ENCODE assay signal across 2 cellular contexts in genomic region chr5:137802282-137803210, GRCh38.
TF ChIP-seq lines count a peak whose summit lies in the region.

No MANE protein-coding gene starts in this region.

TF ChIP-seq in liver, 16 proteins besides CTCF, POLR2A, EP300 and RAD21 (continued from another document):
- no peak for TF ChIP-seq ATF3 (IDR thresholded peaks at IDR 0.05)
- peak; percentile 45 for TF ChIP-seq YY1 (IDR thresholded peaks at IDR 0.05)
- no peak for TF ChIP-seq NR2F2 (IDR thresholded peaks at IDR 0.05)

TF ChIP-seq in HepG2, 621 proteins besides CTCF, POLR2A, EP300 and RAD21 (continued from another document):
- TF ChIP-seq ZNF615 (CRISPR knock-in tag; IDR thresholded peaks at IDR 0.05; ENCODE audit: borderline replicate concordance) (no peak), ZNF224 (CRISPR knock-in tag; IDR thresholded peaks at IDR 0.05) (no peak), AKAP8 (CRISPR knock-in tag; IDR thresholded peaks at IDR 0.05) (no peak), ZNF468 (CRISPR knock-in tag; IDR thresholded peaks at IDR 0.05) (no peak), CREBL2 (CRISPR knock-in tag; IDR thresholded peaks at IDR 0.05; ENCODE audit: borderline replicate concordance) (no peak), CHD2 (IDR thresholded peaks at IDR 0.05; ENCODE audit: low read depth, low read length) (no peak), KLF9 (CRISPR knock-in tag; IDR thresholded peaks at IDR 0.05; ENCODE audit: low read depth) (no peak), ZNF879 (CRISPR knock-in tag; IDR thresholded peaks at IDR 0.05) (no peak), KAT8 (CRISPR knock-in tag; IDR thresholded peaks at IDR 0.05) (no peak), MYC (CRISPR knock-in tag; IDR thresholded peaks at IDR 0.05; ENCODE audit: borderline replicate concordance) (no peak)
- TF ChIP-seq, protein P1, sequence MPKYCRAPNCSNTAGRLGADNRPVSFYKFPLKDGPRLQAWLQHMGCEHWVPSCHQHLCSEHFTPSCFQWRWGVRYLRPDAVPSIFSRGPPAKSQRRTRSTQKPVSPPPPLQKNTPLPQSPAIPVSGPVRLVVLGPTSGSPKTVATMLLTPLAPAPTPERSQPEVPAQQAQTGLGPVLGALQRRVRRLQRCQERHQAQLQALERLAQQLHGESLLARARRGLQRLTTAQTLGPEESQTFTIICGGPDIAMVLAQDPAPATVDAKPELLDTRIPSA (CRISPR knock-in tag; IDR thresholded peaks at IDR 0.05; ENCODE audit: borderline replicate concordance): no peak
- TF ChIP-seq, protein P2, sequence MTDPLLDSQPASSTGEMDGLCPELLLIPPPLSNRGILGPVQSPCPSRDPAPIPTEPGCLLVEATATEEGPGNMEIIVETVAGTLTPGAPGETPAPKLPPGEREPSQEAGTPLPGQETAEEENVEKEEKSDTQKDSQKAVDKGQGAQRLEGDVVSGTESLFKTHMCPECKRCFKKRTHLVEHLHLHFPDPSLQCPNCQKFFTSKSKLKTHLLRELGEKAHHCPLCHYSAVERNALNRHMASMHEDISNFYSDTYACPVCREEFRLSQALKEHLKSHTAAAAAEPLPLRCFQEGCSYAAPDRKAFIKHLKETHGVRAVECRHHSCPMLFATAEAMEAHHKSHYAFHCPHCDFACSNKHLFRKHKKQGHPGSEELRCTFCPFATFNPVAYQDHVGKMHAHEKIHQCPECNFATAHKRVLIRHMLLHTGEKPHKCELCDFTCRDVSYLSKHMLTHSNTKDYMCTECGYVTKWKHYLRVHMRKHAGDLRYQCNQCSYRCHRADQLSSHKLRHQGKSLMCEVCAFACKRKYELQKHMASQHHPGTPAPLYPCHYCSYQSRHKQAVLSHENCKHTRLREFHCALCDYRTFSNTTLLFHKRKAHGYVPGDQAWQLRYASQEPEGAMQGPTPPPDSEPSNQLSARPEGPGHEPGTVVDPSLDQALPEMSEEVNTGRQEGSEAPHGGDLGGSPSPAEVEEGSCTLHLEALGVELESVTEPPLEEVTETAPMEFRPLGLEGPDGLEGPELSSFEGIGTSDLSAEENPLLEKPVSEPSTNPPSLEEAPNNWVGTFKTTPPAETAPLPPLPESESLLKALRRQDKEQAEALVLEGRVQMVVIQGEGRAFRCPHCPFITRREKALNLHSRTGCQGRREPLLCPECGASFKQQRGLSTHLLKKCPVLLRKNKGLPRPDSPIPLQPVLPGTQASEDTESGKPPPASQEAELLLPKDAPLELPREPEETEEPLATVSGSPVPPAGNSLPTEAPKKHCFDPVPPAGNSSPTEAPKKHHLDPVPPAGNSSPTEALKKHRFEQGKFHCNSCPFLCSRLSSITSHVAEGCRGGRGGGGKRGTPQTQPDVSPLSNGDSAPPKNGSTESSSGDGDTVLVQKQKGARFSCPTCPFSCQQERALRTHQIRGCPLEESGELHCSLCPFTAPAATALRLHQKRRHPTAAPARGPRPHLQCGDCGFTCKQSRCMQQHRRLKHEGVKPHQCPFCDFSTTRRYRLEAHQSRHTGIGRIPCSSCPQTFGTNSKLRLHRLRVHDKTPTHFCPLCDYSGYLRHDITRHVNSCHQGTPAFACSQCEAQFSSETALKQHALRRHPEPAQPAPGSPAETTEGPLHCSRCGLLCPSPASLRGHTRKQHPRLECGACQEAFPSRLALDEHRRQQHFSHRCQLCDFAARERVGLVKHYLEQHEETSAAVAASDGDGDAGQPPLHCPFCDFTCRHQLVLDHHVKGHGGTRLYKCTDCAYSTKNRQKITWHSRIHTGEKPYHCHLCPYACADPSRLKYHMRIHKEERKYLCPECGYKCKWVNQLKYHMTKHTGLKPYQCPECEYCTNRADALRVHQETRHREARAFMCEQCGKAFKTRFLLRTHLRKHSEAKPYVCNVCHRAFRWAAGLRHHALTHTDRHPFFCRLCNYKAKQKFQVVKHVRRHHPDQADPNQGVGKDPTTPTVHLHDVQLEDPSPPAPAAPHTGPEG (CRISPR knock-in tag; IDR thresholded peaks at IDR 0.05): no peak
- TF ChIP-seq, protein P3, sequence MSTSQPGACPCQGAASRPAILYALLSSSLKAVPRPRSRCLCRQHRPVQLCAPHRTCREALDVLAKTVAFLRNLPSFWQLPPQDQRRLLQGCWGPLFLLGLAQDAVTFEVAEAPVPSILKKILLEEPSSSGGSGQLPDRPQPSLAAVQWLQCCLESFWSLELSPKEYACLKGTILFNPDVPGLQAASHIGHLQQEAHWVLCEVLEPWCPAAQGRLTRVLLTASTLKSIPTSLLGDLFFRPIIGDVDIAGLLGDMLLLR (CRISPR knock-in tag; IDR thresholded peaks at IDR 0.05): no peak
